ENCODE assay signal across 18 cellular contexts in genomic region chr10:69374242-69374641, GRCh38. TPM values are rescaled to one million over a fixed set of nuclear protein-coding genes. Genes with fewer than 3 reads are reported as not detected.
DNase-seq lines count a peak whose midpoint lies in the region; ATAC-seq and TF ChIP-seq lines count a peak whose summit lies in the region.
"Had no signal": no experiment of that assay in that cellular context is flagged by ENCODE, and none has a peak within 500 bp of the region (broad histone marks: within the 10 kb centered on the region; RNA-seq: fewer than 3 reads in every experiment).

No MANE protein-coding gene starts in this region.

- H3K4me3 ChIP-seq in psoas muscle (no peak overlapping the region), smooth muscle cell (no peak overlapping the region)
- H3K4me3 ChIP-seq: BLaER1, mucosa of descending colon, testis had no signal

- TF ChIP-seq CTCF in psoas muscle (IDR thresholded peaks at IDR 0.05), result no peak
- TF ChIP-seq CTCF in smooth muscle cell (IDR thresholded peaks at IDR 0.05; ENCODE audit: borderline replicate concordance, insufficient read depth, poor library complexity, severe bottlenecking), result no peak

- no peak overlapping the region for H3K4me2 ChIP-seq in smooth muscle cell
- H3K4me2 ChIP-seq: BLaER1 had no signal

- no peak overlapping the region for H2AFZ ChIP-seq in smooth muscle cell (ENCODE audit: low read depth)

- DNase-seq in DMS 273 (lab: John Stamatoyannopoulos, UW; ENCODE audit: unreplicated experiment), result peak; percentile 83
- DNase-seq in NCI-H2171 treated with DMSO at 0.1 percent for 48 hours (lab: John Stamatoyannopoulos, UW), result peak; percentile 95
- DNase-seq in effector memory CD8-positive, alpha-beta T cell, result no peak
- DNase-seq in psoas muscle, result peak in 1 of 2 donors; percentile 60
- no peak for DNase-seq in iPS-NIHi7 (ENCODE audit: extremely low spot score)
- DNase-seq in smooth muscle cell (lab: John Stamatoyannopoulos, UW; ENCODE audit: unreplicated experiment), result no peak
- DNase-seq in stimulated activated CD4-positive, alpha-beta T cell treated with anti-CD3 and anti-CD28 coated beads, Interleukin-4, amount 100 ng/mL, for 4 hours, result no peak
- DNase-seq in nucleus accumbens (lab: John Stamatoyannopoulos, UW), result no peak
- DNase-seq: activated CD4-positive, alpha-beta T cell treated with anti-CD3 and anti-CD28 coated beads, Interleukin-2, amount 50 U/mL, for 1 hour; head of caudate nucleus; kidney; mucosa of descending colon; NCI-H146; NCI-H774; testis had no signal

- H3K27ac ChIP-seq in psoas muscle (peak overlapping the region; percentile 78), smooth muscle cell (ENCODE audit: low read depth) (no peak overlapping the region)
- H3K27ac ChIP-seq: BLaER1 had no signal

- H3K4me1 ChIP-seq in psoas muscle (peaks cover 50% of the 10 kb centered on the region), smooth muscle cell (ENCODE audit: low read depth) (no peaks in the 10 kb centered on the region)
- H3K4me1 ChIP-seq: BLaER1 had no signal

- H3K79me2 ChIP-seq in smooth muscle cell (ENCODE audit: low read depth), result peaks cover 9% of the 10 kb centered on the region

- peaks cover 86% of the 10 kb centered on the region for H4K20me1 ChIP-seq in smooth muscle cell (ENCODE audit: low read depth)

- no peak for ATAC-seq in effector memory CD8-positive, alpha-beta T cell (replicated peaks)
- no peak for ATAC-seq in psoas muscle
- ATAC-seq: mucosa of descending colon had no signal

- no peaks in the 10 kb centered on the region for H3K27me3 Mint-ChIP-seq in effector memory CD8-positive, alpha-beta T cell

- peak overlapping the region; percentile 83 to 92 for H3K27ac Mint-ChIP-seq in effector memory CD8-positive, alpha-beta T cell
- H3K27ac Mint-ChIP-seq: activated T-helper 2 cell treated with anti-CD3 and anti-CD28 coated beads, Interferon-gamma antibody, Interleukin-2, Interleukin-4, amounts not matched to agents 10 μg/mL and 5 μg/mL and 100 μg/mL, durations not matched to agents 14 hours and 24 hours and 36 hours had no signal

- intact Hi-C loops in psoas muscle (cut with DNase I), result loop anchor here in 1 of 2 donors (5.0 kb wide), 1 partner anchor 47 kb away; no protein-coding TSS in a partner anchor

- peaks cover 0 to 10% of the 10 kb centered on the region in 2 donors for H3K4me1 Mint-ChIP-seq in effector memory CD8-positive, alpha-beta T cell (ENCODE audit: low read depth in 2 of 2)

- H3K9me3 ChIP-seq in psoas muscle, result no peaks in the 10 kb centered on the region
- H3K9me3 ChIP-seq in smooth muscle cell (replicated peaks; ENCODE audit: low read depth), result no peaks in the 10 kb centered on the region
- H3K9me3 ChIP-seq: BLaER1, mucosa of descending colon, testis had no signal

- peaks cover 55% of the 10 kb centered on the region for H3K36me3 Mint-ChIP-seq in effector memory CD8-positive, alpha-beta T cell (ENCODE audit: insufficient read depth)

- H3K36me3 ChIP-seq in psoas muscle (ENCODE audit: insufficient read depth in 1 of 2, low read depth in 1 of 2) (peaks cover 6 to 69% of the 10 kb centered on the region in 2 donors), smooth muscle cell (ENCODE audit: low read depth) (peaks cover 14% of the 10 kb centered on the region)

- no peaks in the 10 kb centered on the region for H3F3A ChIP-seq in smooth muscle cell (ENCODE audit: low read depth)

- H3K9me3 Mint-ChIP-seq in effector memory CD8-positive, alpha-beta T cell, result no peaks in the 10 kb centered on the region
- H3K9me3 Mint-ChIP-seq: activated T-helper 2 cell treated with anti-CD3 and anti-CD28 coated beads, Interferon-gamma antibody, Interleukin-2, Interleukin-4, amounts not matched to agents 10 μg/mL and 5 μg/mL and 100 μg/mL, durations not matched to agents 14 hours and 24 hours and 36 hours had no signal

- no peaks in the 10 kb centered on the region for H3K27me3 ChIP-seq in psoas muscle (ENCODE audit: insufficient read depth in 3 of 3, low read length in 2 of 3)
- no peaks in the 10 kb centered on the region for H3K27me3 ChIP-seq in smooth muscle cell (ENCODE audit: low read depth)
- H3K27me3 ChIP-seq: BLaER1, testis had no signal

- WGBS in psoas muscle, 3 donors, result 95 to 96% (median 95%) methylated on average over 13 of the region's 13 CpGs
- WGBS in smooth muscle cell (ENCODE audit: low lambda C conversion rate), result 97% methylated on average over 13 of the region's 13 CpGs

- H3K4me3 Mint-ChIP-seq in effector memory CD8-positive, alpha-beta T cell, result no peak overlapping the region

- no peak overlapping the region for H3K9ac ChIP-seq in smooth muscle cell (ENCODE audit: low read depth)
- H3K9ac ChIP-seq: BLaER1 had no signal

RNA-seq across cellular contexts. Expression of gene TACR2, which starts 42.5 kb away (rescaled TPM):
- under 1 TPM; 0.21 to 0.46 (median 0.23) TPM for total RNA-seq in psoas muscle
- under 1 TPM; 0.25 to 0.61 (median 0.31) TPM for polyA plus RNA-seq in psoas muscle
- not detected in 2 replicates for total RNA-seq in smooth muscle cell
- polyA plus RNA-seq in smooth muscle cell, result 0.13 and 0.43 TPM in 2 replicates
- total RNA-seq: activated T-helper 2 cell treated with anti-CD3 and anti-CD28 coated beads, Interferon-gamma antibody, Interleukin-2, Interleukin-4, amounts not matched to agents 10 μg/mL and 5 μg/mL and 100 μg/mL, durations not matched to agents 14 hours and 24 hours and 36 hours; T-helper 2 cell treated with Interferon-gamma antibody and Interleukin-4, amounts not matched to agents 100 ng/mL and 5 ng/mL, for 36 hours had no signal

Comparison
In these comparisons a context has a peak if more than half of its experiments do, and no peak if none do; other contexts are left out.
1. DNase-seq: peak in DMS 273 (single experiment) and NCI-H2171 treated with DMSO at 0.1 percent for 48 hours (single experiment); none in effector memory CD8-positive, alpha-beta T cell (0 of 3), iPS-NIHi7 (single experiment), smooth muscle cell (single experiment), stimulated activated CD4-positive, alpha-beta T cell treated with anti-CD3 and anti-CD28 coated beads, Interleukin-4, amount 100 ng/mL, for 4 hours (0 of 2) and nucleus accumbens (0 of 56).